Comparison of ENCODE assay signal across 24 cellular contexts in the genomic region with DNA sequence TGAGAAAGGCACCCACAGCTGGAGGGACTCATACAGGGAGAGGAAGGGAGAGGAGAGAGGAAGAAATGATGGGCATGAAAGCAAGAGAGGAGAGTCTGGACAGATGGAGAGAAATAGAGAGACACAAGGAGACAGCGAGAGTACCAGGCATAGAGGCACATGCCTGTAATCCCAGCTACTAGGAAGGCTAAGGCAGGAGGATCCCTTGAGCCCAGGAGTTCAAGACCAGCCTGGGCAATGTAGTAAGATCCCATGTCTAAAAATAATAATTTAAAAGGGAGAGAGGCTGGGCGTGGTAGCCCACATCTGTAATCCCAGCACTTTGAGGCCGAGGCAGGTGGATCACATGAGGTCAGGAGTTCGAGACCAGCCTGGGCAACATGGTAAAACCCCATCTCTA. TPM values are rescaled to one million over a fixed set of nuclear protein-coding genes. Genes with fewer than 3 reads are reported as not detected.
"Had no signal": no experiment of that assay in that cellular context is flagged by ENCODE, and none has a peak within 500 bp of the region (broad histone marks: within the 10 kb centered on the region; RNA-seq: fewer than 3 reads in every experiment).

No MANE protein-coding gene starts in this region.

- H3K27ac Mint-ChIP-seq: activated B cell treated with CpG ODN at 0.5 μM for 24 hours; activated CD4-positive, alpha-beta T cell treated with anti-CD3 and anti-CD28 coated beads for 36 hours; activated naive CD8-positive, alpha-beta T cell treated with anti-CD3 and anti-CD28 coated beads for 36 hours; T-helper 1 cell treated with Interleukin-12 subunit alpha and Interleukin-12 subunit beta and Interleukin-4 antibody, amounts not matched to agents 30 μg/mL and 1 μg/mL, for 36 hours had no signal

- ATAC-seq: activated CD4-positive, alpha-beta T cell treated with anti-CD3 and anti-CD28 coated beads for 36 hours; activated T-cell treated with anti-CD3 and anti-CD28 coated beads, Interleukin-2, amount 50 U/mL, for 4 hours; naive thymus-derived CD8-positive, alpha-beta T cell; stimulated activated naive CD8-positive, alpha-beta T cell treated with anti-CD3 and anti-CD28 coated beads, Interleukin-15, Interleukin-2, amounts not matched to agents 100 U/mL and 50 U/mL, for 24 hours; upper lobe of right lung had no signal

- H3K36me3 Mint-ChIP-seq: activated naive CD8-positive, alpha-beta T cell treated with anti-CD3 and anti-CD28 coated beads for 36 hours had no signal

- H3K4me3 Mint-ChIP-seq: activated CD4-positive, alpha-beta T cell treated with anti-CD3 and anti-CD28 coated beads for 36 hours; activated naive CD8-positive, alpha-beta T cell treated with anti-CD3 and anti-CD28 coated beads for 36 hours; activated T-cell treated with anti-CD3 and anti-CD28 coated beads, Interleukin-2, amount 50 U/mL, for 4 hours; dendritic cell treated with granulocyte-macrophage colony-stimulating factor and Interleukin-4, amounts not matched to agents 40 ng/mL and 50 ng/mL, for 4 days; T-helper 1 cell treated with Interleukin-12 subunit alpha and Interleukin-12 subunit beta and Interleukin-4 antibody, amounts not matched to agents 30 μg/mL and 1 μg/mL, for 36 hours had no signal

- DNase-seq: activated B cell treated with CpG ODN at 0.5 μM for 24 hours; activated CD4-positive, alpha-beta T cell treated with anti-CD3 and anti-CD28 coated beads for 36 hours; activated CD4-positive, alpha-beta T cell treated with anti-CD3 and anti-CD28 coated beads, Interleukin-2, amount 50 U/mL, for 48 hours; activated CD8-positive, alpha-beta memory T cell treated with anti-CD3 and anti-CD28 coated beads, Interleukin-2, amount 50 U/mL, for 48 hours; activated naive CD4-positive, alpha-beta T cell treated with Interleukin-2 at 50 U/mL for 16 hours; activated naive CD8-positive, alpha-beta T cell treated with anti-CD3 and anti-CD28 coated beads for 36 hours; activated T-cell treated with anti-CD3 and anti-CD28 coated beads, Interleukin-2, amount 50 U/mL, for 4 hours; amniotic stem cell; cerebellar nuclear complex; effector CD8-positive, alpha-beta T cell; foreskin melanocyte; hippocampal formation; left ventricle myocardium inferior; naive thymus-derived CD8-positive, alpha-beta T cell; right cardiac atrium; stimulated activated CD4-positive, alpha-beta T cell treated with anti-CD3 and anti-CD28 coated beads, Interleukin-12 subunit alpha, Interleukin-12 subunit beta, amount 100 ng/mL, for 4 hours; stimulated activated CD4-positive, alpha-beta T cell treated with anti-CD3 and anti-CD28 coated beads, Interleukin-4, amount 100 ng/mL, for 4 hours; stimulated activated naive CD8-positive, alpha-beta T cell treated with anti-CD3 and anti-CD28 coated beads, Interleukin-15, Interleukin-2, amounts not matched to agents 100 U/mL and 50 U/mL, for 24 hours; T1000; thyroid gland; upper lobe of right lung had no signal

- H3K9me3 Mint-ChIP-seq: activated B cell treated with CpG ODN at 0.5 μM for 24 hours; activated naive CD8-positive, alpha-beta T cell treated with anti-CD3 and anti-CD28 coated beads for 36 hours; activated T-cell treated with anti-CD3 and anti-CD28 coated beads, Interleukin-2, amount 50 U/mL, for 4 hours; dendritic cell treated with granulocyte-macrophage colony-stimulating factor and Interleukin-4, amounts not matched to agents 40 ng/mL and 50 ng/mL, for 4 days; T-helper 1 cell treated with Interleukin-12 subunit alpha and Interleukin-12 subunit beta and Interleukin-4 antibody, amounts not matched to agents 30 μg/mL and 1 μg/mL, for 36 hours had no signal

RNA-seq across cellular contexts. Expression of gene UNC13A, which starts 9.3 kb away (rescaled TPM):
- total RNA-seq: subcutaneous adipose tissue had no signal
